In the genomic region with DNA sequence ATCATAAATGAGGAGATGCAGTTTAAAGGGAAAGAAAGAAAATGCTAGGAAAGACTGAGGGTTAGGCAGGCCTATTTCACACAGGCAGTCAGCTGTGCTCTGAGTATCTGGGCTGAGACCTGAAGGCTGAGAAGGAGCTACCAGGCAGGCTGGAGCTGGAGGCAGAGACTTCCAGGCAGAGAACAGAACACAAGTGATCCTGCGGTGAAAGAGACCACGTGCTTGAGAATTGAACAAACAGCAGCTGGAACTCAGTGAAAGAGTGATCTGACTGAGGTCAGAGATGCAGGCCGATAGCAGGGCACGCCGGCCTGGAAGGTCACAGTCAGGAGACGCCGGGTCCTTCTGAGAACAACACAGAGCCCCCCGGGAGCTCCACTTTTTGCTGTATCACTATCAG, we compare ENCODE assay signal across 15 cellular contexts.
DNase-seq lines count a peak whose midpoint lies in the region; ATAC-seq and TF ChIP-seq lines count a peak whose summit lies in the region.
"Had no signal": no experiment of that assay in that cellular context is flagged by ENCODE, and none has a peak within 500 bp of the region (broad histone marks: within the 10 kb centered on the region; RNA-seq: fewer than 3 reads in every experiment).

No MANE protein-coding gene starts in this region.

- H2AFZ ChIP-seq in smooth muscle cell (ENCODE audit: low read depth): no peak overlapping the region

- DNase-seq in NCI-H146 (lab: John Stamatoyannopoulos, UW) (peak; percentile 86), amygdala (lab: John Stamatoyannopoulos, UW) (peak in 33 of 56 donors; percentile 8 to 69 (median 39)), hypothalamus (lab: John Stamatoyannopoulos, UW) (peak in 35 of 51 donors; percentile 15 to 77 (median 38)), smooth muscle cell (lab: John Stamatoyannopoulos, UW; ENCODE audit: unreplicated experiment) (no peak), HAP-1 (ENCODE audit: low spot score in 2 of 2) (no peak)
- DNase-seq: activated CD4-positive, alpha-beta T cell treated with anti-CD3 and anti-CD28 coated beads, Interleukin-2, amount 50 U/mL, for 1 hour; activated effector memory CD4-positive, alpha-beta T cell treated with Interleukin-2 at 50 U/mL for 16 hours; CD8-positive, alpha-beta memory T cell; central memory CD4-positive, alpha-beta T cell; esophagus squamous epithelium; NCI-H446; sigmoid colon had no signal

- H3K27ac ChIP-seq in smooth muscle cell (ENCODE audit: low read depth): peak overlapping the region; percentile 20
- H3K27ac ChIP-seq: esophagus squamous epithelium, sigmoid colon had no signal

- no peak overlapping the region for H3K9ac ChIP-seq in smooth muscle cell (ENCODE audit: low read depth)

- H3K4me1 ChIP-seq in smooth muscle cell (ENCODE audit: low read depth): peaks cover 4% of the 10 kb centered on the region
- H3K4me1 ChIP-seq in HAP-1: no peaks in the 10 kb centered on the region
- H3K4me1 ChIP-seq: sigmoid colon had no signal

- H3K79me2 ChIP-seq in smooth muscle cell (ENCODE audit: low read depth): peaks cover 50% of the 10 kb centered on the region

- no peaks in the 10 kb centered on the region for H4K20me1 ChIP-seq in smooth muscle cell (ENCODE audit: low read depth)

- H3K27me3 ChIP-seq in smooth muscle cell (ENCODE audit: low read depth) (no peaks in the 10 kb centered on the region), HAP-1 (ENCODE audit: low read depth) (no peaks in the 10 kb centered on the region)
- H3K27me3 ChIP-seq: esophagus squamous epithelium, sigmoid colon had no signal

- no peaks in the 10 kb centered on the region for H3F3A ChIP-seq in smooth muscle cell (ENCODE audit: low read depth)

- H3K9me3 ChIP-seq in smooth muscle cell (replicated peaks; ENCODE audit: low read depth) (no peaks in the 10 kb centered on the region), HAP-1 (no peaks in the 10 kb centered on the region)
- H3K9me3 ChIP-seq: esophagus squamous epithelium, sigmoid colon had no signal

- no peaks in the 10 kb centered on the region for H3K36me3 ChIP-seq in smooth muscle cell (ENCODE audit: low read depth)
- H3K36me3 ChIP-seq in HAP-1 (replicated peaks): no peaks in the 10 kb centered on the region
- H3K36me3 ChIP-seq: esophagus squamous epithelium, sigmoid colon had no signal

- no peak for ATAC-seq in GM21723 (IDR thresholded peaks at IDR 0.05; ENCODE audit: unreplicated experiment)
- no peak for ATAC-seq in HG03280 (IDR thresholded peaks at IDR 0.05; ENCODE audit: unreplicated experiment)
- ATAC-seq in HG02610 (IDR thresholded peaks at IDR 0.05; ENCODE audit: unreplicated experiment): no peak

- in situ Hi-C loops in HAP-1 (cut with MboI; ENCODE audit: low sequenced_read_pairs): no loop called here

- 94% methylated on average over 8 of the region's 8 CpGs for WGBS in smooth muscle cell (ENCODE audit: low lambda C conversion rate)

- TF ChIP-seq CTCF in smooth muscle cell (IDR thresholded peaks at IDR 0.05; ENCODE audit: borderline replicate concordance, insufficient read depth, poor library complexity, severe bottlenecking): no peak

- H3K4me3 ChIP-seq in smooth muscle cell (no peak overlapping the region), HAP-1 (no peak overlapping the region)
- H3K4me3 ChIP-seq: esophagus squamous epithelium, sigmoid colon had no signal

- no peak overlapping the region for H3K4me2 ChIP-seq in smooth muscle cell

Comparison
In these comparisons a context has a peak if more than half of its experiments do, and no peak if none do; other contexts are left out.
1. DNase-seq: peak in NCI-H146 (single experiment), amygdala (33 of 56) and hypothalamus (35 of 51); none in smooth muscle cell (single experiment) and HAP-1 (0 of 2).